In the genomic region with DNA sequence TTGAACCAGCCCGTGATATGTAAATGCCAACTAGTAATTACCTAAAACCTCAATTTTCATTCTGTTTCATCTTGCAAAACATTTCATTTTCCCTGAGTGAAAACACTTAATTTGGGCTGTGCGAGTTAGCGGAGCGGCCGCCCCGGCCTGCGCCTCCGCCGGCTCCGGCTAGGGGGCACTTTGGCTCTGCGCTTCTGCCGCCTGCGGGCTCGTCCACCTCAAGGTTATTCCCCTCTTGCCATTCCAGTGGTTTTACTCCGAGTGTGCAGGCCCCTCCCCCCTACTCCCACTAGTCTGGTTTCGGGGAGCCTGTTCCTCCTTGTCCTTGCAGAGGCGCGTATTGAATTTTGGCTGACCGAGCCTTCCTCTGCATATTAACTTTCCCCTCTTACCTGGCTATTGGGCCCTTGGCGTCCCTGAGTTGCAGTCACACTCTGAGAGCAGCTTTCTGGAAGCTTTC, we compare ENCODE assay signal across 9 cellular contexts. TPM values are rescaled to one million over a fixed set of nuclear protein-coding genes. Genes with fewer than 3 reads are reported as not detected.
DNase-seq lines count a peak whose midpoint lies in the region; ATAC-seq, FAIRE-seq and TF ChIP-seq lines count a peak whose summit lies in the region.
"Had no signal": no experiment of that assay in that cellular context is flagged by ENCODE, and none has a peak within 500 bp of the region (broad histone marks: within the 10 kb centered on the region; RNA-seq: fewer than 3 reads in every experiment).

No MANE protein-coding gene starts in this region.

- no peaks in the 10 kb centered on the region for H3K9me3 Mint-ChIP-seq in natural killer cell treated with Interleukin-12 subunit alpha and Interleukin-12 subunit beta and Interleukin-15 and Interleukin-18, amount 100 ng/mL, for 72 hours

- H3K27me3 Mint-ChIP-seq in natural killer cell treated with Interleukin-12 subunit alpha and Interleukin-12 subunit beta and Interleukin-15 and Interleukin-18, amount 100 ng/mL, for 72 hours, result no peaks in the 10 kb centered on the region

- BruUV-seq in HepG2 (replicated peaks; lab: Mats Ljungman, UMichigan), result no TSS peak

- peaks cover 24 to 30% of the 10 kb centered on the region in 2 donors for H3K4me1 Mint-ChIP-seq in natural killer cell treated with Interleukin-12 subunit alpha and Interleukin-12 subunit beta and Interleukin-15 and Interleukin-18, amount 100 ng/mL, for 72 hours (ENCODE audit: low read depth in 2 of 2)

- H3K27ac ChIP-seq in HepG2 (ENCODE audit: extremely low read length, insufficient read depth, low read length), result no peak overlapping the region

- no peaks in the 10 kb centered on the region for H4K20me1 ChIP-seq in HepG2 (ENCODE audit: insufficient read depth, low read length)

- no peak for TF ChIP-seq POLR2A in HepG2 (IDR thresholded peaks at IDR 0.05; ENCODE audit: insufficient read depth in 1 of 2, low read depth in 2 of 2, low read length in 2 of 2)

- no peak for TF ChIP-seq EP300 in HepG2 (IDR thresholded peaks at IDR 0.05; ENCODE audit: low read depth in 2 of 2, low read length in 2 of 2)
- no peak for TF ChIP-seq EP300 in HepG2 (CRISPR knock-in tag; IDR thresholded peaks at IDR 0.05; ENCODE audit: borderline replicate concordance)

- in situ Hi-C loops in HepG2 (cut with HindIII; ENCODE audit: extremely low pct_ligation_motif_present, low pct_unique_long_range_greater_than_20kb), result no loop called here

- H3K27me3 ChIP-seq in bronchial epithelial cell (ENCODE audit: control insufficient read depth, insufficient read depth, low read length) (no peaks in the 10 kb centered on the region), HepG2 (ENCODE audit: control insufficient read depth in 1 of 2, insufficient read depth in 2 of 2, low read length in 2 of 2) (no peaks in the 10 kb centered on the region)

- no peak for DNase-seq in Right ventricle myocardium inferior (ENCODE audit: missing footprints)
- DNase-seq in cardiac septum (ENCODE audit: low spot score), result no peak
- peak; percentile 65 for DNase-seq in bronchial epithelial cell (ENCODE audit: low read depth)
- DNase-seq in HepG2 (ENCODE audit: low spot score), result no peak
- no peak for DNase-seq in Kasumi-1 (lab: John Stamatoyannopoulos, UW)
- DNase-seq in natural killer cell treated with Interleukin-12 subunit alpha and Interleukin-12 subunit beta and Interleukin-15 and Interleukin-18, amount 100 ng/mL, for 72 hours (ENCODE audit: low spot score), result no peak
- DNase-seq: activated T-cell treated with anti-CD3 and anti-CD28 coated beads, Interleukin-2, amount 50 U/mL, for 1 hour had no signal

- H3K36me3 ChIP-seq in bronchial epithelial cell (ENCODE audit: control insufficient read depth, insufficient read depth, low read length), result no peaks in the 10 kb centered on the region
- H3K36me3 ChIP-seq in HepG2 (replicated peaks in 1 of 2; ENCODE audit: control insufficient read depth in 1 of 2, insufficient read depth in 2 of 2, low read length in 2 of 2), result no peaks in the 10 kb centered on the region

- H2AFZ ChIP-seq in HepG2 (ENCODE audit: low read length), result no peak overlapping the region

- ATAC-seq in Right ventricle myocardium inferior (peak; percentile 30), HepG2 (no peak), GM19328 (IDR thresholded peaks at IDR 0.05; ENCODE audit: unreplicated experiment) (no peak), HG03469 (IDR thresholded peaks at IDR 0.05; ENCODE audit: unreplicated experiment) (no peak)
- ATAC-seq in natural killer cell treated with Interleukin-12 subunit alpha and Interleukin-12 subunit beta and Interleukin-15 and Interleukin-18, amount 100 ng/mL, for 72 hours, result no peak

- H3K9me3 ChIP-seq in HepG2 (ENCODE audit: low read length), result no peaks in the 10 kb centered on the region

- TF ChIP-seq RAD21 in HepG2 (CRISPR knock-in tag; IDR thresholded peaks at IDR 0.05), result 0 out of 2 replicates have a peak, but pooled peaks have one; percentile 16

- H3K9ac ChIP-seq in HepG2 (ENCODE audit: insufficient read depth, low read depth, low read length), result no peak overlapping the region

- H3K4me3 Mint-ChIP-seq in natural killer cell treated with Interleukin-12 subunit alpha and Interleukin-12 subunit beta and Interleukin-15 and Interleukin-18, amount 100 ng/mL, for 72 hours, result no peak overlapping the region

- H3K36me3 Mint-ChIP-seq in natural killer cell treated with Interleukin-12 subunit alpha and Interleukin-12 subunit beta and Interleukin-15 and Interleukin-18, amount 100 ng/mL, for 72 hours, result no peaks in the 10 kb centered on the region

- WGBS in HepG2 (ENCODE audit: low lambda C conversion rate), result 92% methylated on average over 20 of the region's 20 CpGs

- H3K4me2 ChIP-seq in HepG2 (ENCODE audit: low read depth, low read length), result no peak overlapping the region

- POLR2A ChIA-PET in HepG2 (lab: Yijun Ruan, JAX), result no interaction called here

- CTCF ChIA-PET in HepG2 (lab: Yijun Ruan, JAX; ENCODE audit: low intra/inter-chr PET ratio, low total read pairs), result no interaction called here

- TF ChIP-seq CTCF in bronchial epithelial cell (IDR thresholded peaks at IDR 0.05; ENCODE audit: insufficient read depth, low read length, severe bottlenecking) (peak; percentile 94), HepG2 (CRISPR knock-in tag; IDR thresholded peaks at IDR 0.05) (peak; percentile 57)

- FAIRE-seq in bronchial epithelial cell (lab: Jason Lieb, UNC) (no peak), HepG2 (lab: Jason Lieb, UNC) (no peak)

- H3K79me2 ChIP-seq in HepG2 (ENCODE audit: insufficient read depth, low read length), result peaks cover 4% of the 10 kb centered on the region

- no peak overlapping the region for H3K27ac Mint-ChIP-seq in natural killer cell treated with Interleukin-12 subunit alpha and Interleukin-12 subunit beta and Interleukin-15 and Interleukin-18, amount 100 ng/mL, for 72 hours

- H3K4me3 ChIP-seq in bronchial epithelial cell (ENCODE audit: low read depth, low read length) (peak overlapping the region; percentile 2), HepG2 (replicated peaks in 1 of 3; ENCODE audit: insufficient read depth in 1 of 3, low read depth in 2 of 3, low read length in 3 of 3) (no peak overlapping the region)

- peaks cover 25% of the 10 kb centered on the region for H3K4me1 ChIP-seq in HepG2 (ENCODE audit: insufficient read depth, low read length)

- intact Hi-C loops in Right ventricle myocardium inferior (cut with DNase I) (loop anchor here (5.0 kb wide), 1 partner anchor 267 kb away; the partner anchor contains the start of gene CASZ1), cardiac septum (cut with DNase I) (loop anchor here (5.0 kb wide), 1 partner anchor 162 kb away; no protein-coding TSS in a partner anchor), HepG2 (cut with micrococcal nuclease; ENCODE audit: unreplicated experiment) (no loop called here)

RNA-seq across cellular contexts. Expression of gene PEX14, which starts 55.6 kb away (rescaled TPM):
- total RNA-seq in Right ventricle myocardium inferior, result 17.8 TPM
- 17.7 TPM for total RNA-seq in cardiac septum
- total RNA-seq in bronchial epithelial cell, result 8.7 and 14.2 TPM in 2 replicates
- total RNA-seq in HepG2 (2016; rRNA removed; fragmentation: Illumina TruSeq; extraction: Trizol), result 5.9 and 9.9 TPM in 2 replicates
- 5.4 and 5.5 TPM in 2 replicates for total RNA-seq in HepG2 (2016; cell fraction: cytosol; rRNA removed; fragmentation: Illumina TruSeq; extraction: Trizol; ENCODE audit: low read depth)
- total RNA-seq in HepG2 (2016; cell fraction: insoluble cytoplasmic fraction; rRNA removed; fragmentation: Illumina TruSeq; extraction: Trizol), result 6.0 and 11.1 TPM in 2 replicates
- total RNA-seq in HepG2 (2016; cell fraction: membrane; rRNA removed; fragmentation: Illumina TruSeq; extraction: Trizol), result 6.6 and 8.1 TPM in 2 replicates
- total RNA-seq in HepG2 (2016; cell fraction: nucleus; rRNA removed; fragmentation: Illumina TruSeq; extraction: Trizol), result 11.8 and 16.0 TPM in 2 replicates
- 6.3 and 6.5 TPM in 2 replicates for polyA plus RNA-seq in HepG2 (2011; rRNA removed)
- 5.8 and 7.7 TPM in 2 replicates for polyA plus RNA-seq in HepG2 (2011; cell fraction: cytosol; rRNA removed)
- 22.7 and 25.4 TPM in 2 replicates for polyA plus RNA-seq in HepG2 (2011; cell fraction: nucleus; rRNA removed)
- 10.8 and 15.1 TPM in 2 replicates for polyA plus RNA-seq in HepG2 (2012)
- 3.9 and 4.0 TPM in 2 replicates for polyA plus RNA-seq in HepG2 (2016; cell fraction: cytosol; fragmentation: Illumina TruSeq; extraction: Trizol; ENCODE audit: low read depth)
- polyA plus RNA-seq in HepG2 (2016; cell fraction: insoluble cytoplasmic fraction; fragmentation: Illumina TruSeq; extraction: Trizol; ENCODE audit: low read depth), result 8.3 and 10.4 TPM in 2 replicates
- 5.7 and 6.2 TPM in 2 replicates for polyA plus RNA-seq in HepG2 (2016; cell fraction: membrane; fragmentation: Illumina TruSeq; extraction: Trizol; ENCODE audit: low read depth)
- 25.5 and 27.0 TPM in 2 replicates for polyA plus RNA-seq in HepG2 (2016; cell fraction: nucleus; fragmentation: Illumina TruSeq; extraction: Trizol; ENCODE audit: insufficient read depth, low read depth)
- 7.0 and 10.1 TPM in 2 replicates for polyA minus RNA-seq in HepG2 (2011; rRNA and poly(A)+ RNA removed; ENCODE audit: low replicate concordance)
- 5.2 and 5.5 TPM in 2 replicates for polyA minus RNA-seq in HepG2 (2011; cell fraction: cytosol; rRNA and poly(A)+ RNA removed)
- 15.8 and 20.3 TPM in 2 replicates for polyA minus RNA-seq in HepG2 (2011; cell fraction: nucleus; rRNA and poly(A)+ RNA removed)
- total RNA-seq in natural killer cell treated with Interleukin-12 subunit alpha and Interleukin-12 subunit beta and Interleukin-15 and Interleukin-18, amount 100 ng/mL, for 72 hours, result 10 to 100 TPM; 20.7 to 23.7 TPM

RNA-seq across cellular contexts. Expression of gene DFFA, which starts 58.0 kb away (rescaled TPM):
- 24.0 TPM for total RNA-seq in Right ventricle myocardium inferior
- total RNA-seq in cardiac septum, result 22.8 TPM
- 46.7 and 55.5 TPM in 2 replicates for total RNA-seq in bronchial epithelial cell
- total RNA-seq in HepG2 (2016; rRNA removed; fragmentation: Illumina TruSeq; extraction: Trizol), result 33.9 and 44.6 TPM in 2 replicates
- 8.8 and 9.5 TPM in 2 replicates for total RNA-seq in HepG2 (2016; cell fraction: cytosol; rRNA removed; fragmentation: Illumina TruSeq; extraction: Trizol; ENCODE audit: low read depth)
- 34.8 and 45.3 TPM in 2 replicates for total RNA-seq in HepG2 (2016; cell fraction: insoluble cytoplasmic fraction; rRNA removed; fragmentation: Illumina TruSeq; extraction: Trizol)
- total RNA-seq in HepG2 (2016; cell fraction: membrane; rRNA removed; fragmentation: Illumina TruSeq; extraction: Trizol), result 18.7 and 19.6 TPM in 2 replicates
- total RNA-seq in HepG2 (2016; cell fraction: nucleus; rRNA removed; fragmentation: Illumina TruSeq; extraction: Trizol), result 14.0 and 17.3 TPM in 2 replicates
- polyA plus RNA-seq in HepG2 (2011; rRNA removed), result 16.5 and 16.6 TPM in 2 replicates
- 12.9 and 13.7 TPM in 2 replicates for polyA plus RNA-seq in HepG2 (2011; cell fraction: cytosol; rRNA removed)
- polyA plus RNA-seq in HepG2 (2011; cell fraction: nucleus; rRNA removed), result 5.9 and 7.7 TPM in 2 replicates
- polyA plus RNA-seq in HepG2 (2012), result 10.7 and 12.2 TPM in 2 replicates
- polyA plus RNA-seq in HepG2 (2016; cell fraction: cytosol; fragmentation: Illumina TruSeq; extraction: Trizol; ENCODE audit: low read depth), result 6.5 and 6.7 TPM in 2 replicates
- 32.4 and 33.3 TPM in 2 replicates for polyA plus RNA-seq in HepG2 (2016; cell fraction: insoluble cytoplasmic fraction; fragmentation: Illumina TruSeq; extraction: Trizol; ENCODE audit: low read depth)
- 10.4 and 10.6 TPM in 2 replicates for polyA plus RNA-seq in HepG2 (2016; cell fraction: membrane; fragmentation: Illumina TruSeq; extraction: Trizol; ENCODE audit: low read depth)
- 20.0 and 20.1 TPM in 2 replicates for polyA plus RNA-seq in HepG2 (2016; cell fraction: nucleus; fragmentation: Illumina TruSeq; extraction: Trizol; ENCODE audit: insufficient read depth, low read depth)
- 36.7 and 57.5 TPM in 2 replicates for polyA minus RNA-seq in HepG2 (2011; rRNA and poly(A)+ RNA removed; ENCODE audit: low replicate concordance)
- polyA minus RNA-seq in HepG2 (2011; cell fraction: cytosol; rRNA and poly(A)+ RNA removed), result 10.2 and 11.0 TPM in 2 replicates
- polyA minus RNA-seq in HepG2 (2011; cell fraction: nucleus; rRNA and poly(A)+ RNA removed), result 11.3 and 12.9 TPM in 2 replicates
- 10 to 100 TPM; 40.0 to 59.4 TPM for total RNA-seq in natural killer cell treated with Interleukin-12 subunit alpha and Interleukin-12 subunit beta and Interleukin-15 and Interleukin-18, amount 100 ng/mL, for 72 hours
